In genomic region chr11:124920870-124921609, GRCh38 we compare ENCODE assay signal across 7 cellular contexts. TPM values are rescaled to one million over a fixed set of nuclear protein-coding genes. Genes with fewer than 3 reads are reported as not detected.
DNase-seq lines count a peak whose midpoint lies in the region; ATAC-seq, FAIRE-seq and TF ChIP-seq lines count a peak whose summit lies in the region.

No MANE protein-coding gene starts in this region.

- ATAC-seq in GM21723 (IDR thresholded peaks at IDR 0.05; ENCODE audit: unreplicated experiment) (peak; percentile 76), left cardiac atrium (peak; percentile 79 to 86), upper lobe of right lung (peak; percentile 81)

- H3K36me3 Mint-ChIP-seq in activated naive CD8-positive, alpha-beta T cell = no peaks in the 10 kb centered on the region

- peak overlapping the region; percentile 31 to 50 (median 45) for H3K4me3 ChIP-seq in Peyer's patch
- peak overlapping the region; percentile 51 for H3K4me3 ChIP-seq in upper lobe of right lung

- H3K27me3 ChIP-seq in Peyer's patch (no peaks in the 10 kb centered on the region), upper lobe of right lung (no peaks in the 10 kb centered on the region)

- H3K4me1 ChIP-seq in Peyer's patch (peaks cover 0 to 9% (median 3%) of the 10 kb centered on the region in 4 donors), upper lobe of right lung (no peaks in the 10 kb centered on the region)

- H3K4me1 Mint-ChIP-seq in activated naive CD8-positive, alpha-beta T cell (ENCODE audit: low read depth) = peaks cover 33% of the 10 kb centered on the region

- no peaks in the 10 kb centered on the region for H3K9me3 ChIP-seq in Peyer's patch
- H3K9me3 ChIP-seq in upper lobe of right lung = no peaks in the 10 kb centered on the region

- FAIRE-seq in RCC 7860 (lab: Jason Lieb, UNC) = no peak

- peak overlapping the region; percentile 41 for H3K27ac Mint-ChIP-seq in activated naive CD8-positive, alpha-beta T cell

- H3K27me3 Mint-ChIP-seq in activated naive CD8-positive, alpha-beta T cell = no peaks in the 10 kb centered on the region

- TF ChIP-seq POLR2A in Peyer's patch (IDR thresholded peaks at IDR 0.05) = no peak

- TF ChIP-seq CTCF in Peyer's patch (IDR thresholded peaks at IDR 0.05) (no peak), upper lobe of right lung (IDR thresholded peaks at IDR 0.05) (peak; percentile 7)

- intact Hi-C loops in left cardiac atrium (cut with DNase I) = no loop called here
- intact Hi-C loops in upper lobe of right lung (cut with DNase I) = no loop called here

- peak overlapping the region; percentile 79 for H3K4me3 Mint-ChIP-seq in activated naive CD8-positive, alpha-beta T cell

- H3K36me3 ChIP-seq in Peyer's patch (no peaks in the 10 kb centered on the region), upper lobe of right lung (no peaks in the 10 kb centered on the region)

- H3K9me3 Mint-ChIP-seq in activated naive CD8-positive, alpha-beta T cell (ENCODE audit: low read depth) = no peaks in the 10 kb centered on the region

- DNase-seq in Peyer's patch = peak in 2 of 3 donors; percentile 49 to 80
- peak; percentile 89 for DNase-seq in left cardiac atrium
- peak; percentile 26 for DNase-seq in renal cortical epithelial cell (ENCODE audit: low read depth)
- peak; percentile 86 for DNase-seq in upper lobe of right lung
- no peak for DNase-seq in RCC 7860 (ENCODE audit: low spot score)

- H3K27ac ChIP-seq in Peyer's patch (peak overlapping the region in 1 of 4 donors; percentile 27), upper lobe of right lung (peak overlapping the region; percentile 76)

RNA-seq across cellular contexts. Expression of gene HEPN1, which starts 2.0 kb away (rescaled TPM):
- total RNA-seq in Peyer's patch (not detected), left cardiac atrium (not detected), renal cortical epithelial cell (not detected in 2 replicates), upper lobe of right lung (not detected)

RNA-seq across cellular contexts. Expression of gene HEPACAM, which starts 14.8 kb away (rescaled TPM):
- total RNA-seq in Peyer's patch (1 to 10 TPM in 1 of 4 donors, under 1 TPM in 1, not detected in 2; 0.67 to 1.7 TPM), left cardiac atrium (1 to 10 TPM; 4.6 to 5.4 TPM), renal cortical epithelial cell (0.25 TPM in 1 of 2 replicates, not detected in the other), upper lobe of right lung (0.14 TPM)

RNA-seq across cellular contexts. Expression of gene ROBO4, which starts 23.4 kb away (rescaled TPM):
- total RNA-seq in Peyer's patch (10 to 100 TPM in 1 of 4 donors, 1 to 10 TPM in 3; 3.7 to 20.6 (median 5.4) TPM), left cardiac atrium (10 to 100 TPM; 18.9 to 43.3 TPM), renal cortical epithelial cell (0.85 and 4.2 TPM in 2 replicates), upper lobe of right lung (75.0 TPM)

RNA-seq across cellular contexts. Expression of gene CCDC15, which starts 33.0 kb away (rescaled TPM):
- 1 to 10 TPM in 2 of 4 donors, under 1 TPM in 2; 0.35 to 7.4 (median 1.8) TPM for total RNA-seq in Peyer's patch
- under 1 TPM; 0.31 to 0.82 TPM for total RNA-seq in left cardiac atrium
- 0.17 and 0.50 TPM in 2 replicates for total RNA-seq in renal cortical epithelial cell
- 1.5 TPM for total RNA-seq in upper lobe of right lung

RNA-seq across cellular contexts. Expression of gene ROBO3, which starts 55.8 kb away (rescaled TPM):
- total RNA-seq in Peyer's patch (10 to 100 TPM in 2 of 4 donors, 1 to 10 TPM in 2; 3.6 to 49.5 (median 16.1) TPM), left cardiac atrium (10 to 100 TPM; 11.1 to 11.5 TPM), renal cortical epithelial cell (7.3 and 12.2 TPM in 2 replicates), upper lobe of right lung (12.6 TPM)
